In the genomic region with DNA sequence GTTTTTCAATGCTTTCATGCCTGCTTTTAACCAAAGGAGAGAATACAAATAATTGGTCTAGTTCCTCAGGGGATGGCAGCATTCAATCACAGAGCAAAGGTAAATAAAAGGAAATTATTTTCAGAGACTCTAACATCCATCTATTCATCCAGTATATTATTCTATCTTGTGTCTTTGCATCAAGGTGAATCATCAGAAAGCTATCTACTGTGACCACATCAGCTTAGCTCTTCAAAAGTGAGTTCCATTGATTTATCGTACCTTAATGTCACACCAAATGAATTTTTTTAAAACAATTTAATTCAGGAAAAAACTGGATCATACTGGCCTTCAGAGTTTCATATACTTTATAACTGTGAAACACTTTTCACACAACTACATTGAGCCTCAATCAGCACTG, we compare ENCODE assay signal across 2 cellular contexts.
TF ChIP-seq lines count a peak whose summit lies in the region.

No MANE protein-coding gene starts in this region.

TF ChIP-seq in HCT116, 20 proteins besides CTCF, POLR2A, EP300 and RAD21:
- peak; percentile 18; the same call in 1 of the 2 replicates for TF ChIP-seq JUND (IDR thresholded peaks at IDR 0.05)
- no peak for TF ChIP-seq EGR1 (IDR thresholded peaks at IDR 0.05; ENCODE audit: low read depth)

TF ChIP-seq in H1, 55 proteins besides CTCF, POLR2A, EP300 and RAD21:
- TF ChIP-seq TEAD4 (IDR thresholded peaks at IDR 0.05; ENCODE audit: low read depth, low read length) (no peak), TCF12 (IDR thresholded peaks at IDR 0.05; ENCODE audit: low read depth, low read length) (no peak), SIRT6 (IDR thresholded peaks at IDR 0.05; ENCODE audit: low read length) (no peak), RNF2 (IDR thresholded peaks at IDR 0.05; ENCODE audit: borderline replicate concordance, low read depth, low read length, missing control alignments, poor library complexity, severe bottlenecking) (no peak), CHD2 (IDR thresholded peaks at IDR 0.05; ENCODE audit: low read length) (no peak), CHD1 (IDR thresholded peaks at IDR 0.05; ENCODE audit: low read depth, low read length) (no peak), YY1 (IDR thresholded peaks at IDR 0.05; ENCODE audit: low read depth, low read length) (no peak)
- TF ChIP-seq, protein P1, sequence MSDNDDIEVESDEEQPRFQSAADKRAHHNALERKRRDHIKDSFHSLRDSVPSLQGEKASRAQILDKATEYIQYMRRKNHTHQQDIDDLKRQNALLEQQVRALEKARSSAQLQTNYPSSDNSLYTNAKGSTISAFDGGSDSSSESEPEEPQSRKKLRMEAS (IDR thresholded peaks at IDR 0.05) = no peak
